33 cellular contexts compared by ENCODE assay signal in genomic region chr11:27141576-27141975, GRCh38.
DNase-seq lines count a peak whose midpoint lies in the region; ATAC-seq, FAIRE-seq and TF ChIP-seq lines count a peak whose summit lies in the region.
"Had no signal": no experiment of that assay in that cellular context is flagged by ENCODE, and none has a peak within 500 bp of the region (broad histone marks: within the 10 kb centered on the region; RNA-seq: fewer than 3 reads in every experiment).

No MANE protein-coding gene starts in this region.

- H4K20me1 ChIP-seq in HepG2 (ENCODE audit: insufficient read depth, low read length) (no peaks in the 10 kb centered on the region), K562 (replicated peaks; ENCODE audit: control insufficient read depth, insufficient read depth, low read length) (no peaks in the 10 kb centered on the region)
- H4K20me1 ChIP-seq: BLaER1; BLaER1 treated with 17β-estradiol and CSF1 and Interleukin-3, amounts not matched to agents 10 nM and 100 nM had no signal

- H3K4me1 ChIP-seq in HepG2 (ENCODE audit: insufficient read depth, low read length) (no peaks in the 10 kb centered on the region), right lobe of liver (no peaks in the 10 kb centered on the region), HEK293 (ENCODE audit: control insufficient read depth, insufficient read depth, low read length) (peaks cover 14% of the 10 kb centered on the region), K562 (replicated peaks in 1 of 2; ENCODE audit: control insufficient read depth in 2 of 2, insufficient read depth in 2 of 2, low read length in 2 of 2) (no peaks in the 10 kb centered on the region)
- H3K4me1 ChIP-seq: A549; BE2C; BLaER1; BLaER1 treated with 17β-estradiol and CSF1 and Interleukin-3, amounts not matched to agents 10 nM and 100 nM; Caco-2 had no signal

- ATAC-seq in HepG2 (no peak), right lobe of liver (no peak), K562 (no peak), HG03175 (IDR thresholded peaks at IDR 0.05; ENCODE audit: unreplicated experiment) (no peak)
- ATAC-seq: A549; CD8-positive, alpha-beta T cell had no signal

- intact Hi-C loops in HepG2 (cut with micrococcal nuclease; ENCODE audit: unreplicated experiment) (no loop called here), right lobe of liver (cut with DNase I) (no loop called here), K562 (cut with micrococcal nuclease) (no loop called here)

- CTCF ChIA-PET in HepG2 (lab: Yijun Ruan, JAX; ENCODE audit: low intra/inter-chr PET ratio, low total read pairs), result no interaction called here
- CTCF ChIA-PET in HEK293 (lab: Yijun Ruan, JAX), result interaction anchor here (0.7 kb wide), 1 partner anchor 609 kb away, joined by 5 read pairs; no protein-coding TSS in a partner anchor
- CTCF ChIA-PET in K562 (lab: Yijun Ruan, JAX; ENCODE audit: low intra/inter-chr PET ratio), result no interaction called here

- H3K9ac ChIP-seq in HepG2 (ENCODE audit: insufficient read depth, low read depth, low read length) (no peak overlapping the region), K562 (ENCODE audit: insufficient read depth in 1 of 2, low read depth in 2 of 2, low read length in 2 of 2) (no peak overlapping the region)
- H3K9ac ChIP-seq: BLaER1; BLaER1 treated with 17β-estradiol and CSF1 and Interleukin-3, amounts not matched to agents 10 nM and 100 nM had no signal

- H3K79me2 ChIP-seq in HepG2 (ENCODE audit: insufficient read depth, low read length) (no peaks in the 10 kb centered on the region), K562 (ENCODE audit: control insufficient read depth, insufficient read depth, low read length) (no peaks in the 10 kb centered on the region)

- no peak for FAIRE-seq in HepG2 (lab: Jason Lieb, UNC)
- no peak for FAIRE-seq in K562 (lab: Jason Lieb, UNC)
- FAIRE-seq: A204.1, A549, D721Med had no signal

- no peak for TF ChIP-seq EP300 in HepG2 (IDR thresholded peaks at IDR 0.05; ENCODE audit: low read depth in 2 of 2, low read length in 2 of 2)
- TF ChIP-seq EP300 in HepG2 (CRISPR knock-in tag; IDR thresholded peaks at IDR 0.05; ENCODE audit: borderline replicate concordance), result no peak
- TF ChIP-seq EP300 in K562 (IDR thresholded peaks at IDR 0.05; ENCODE audit: low read length), result no peak

- no peaks in the 10 kb centered on the region for H3K9me1 ChIP-seq in K562 (ENCODE audit: control insufficient read depth, insufficient read depth, low read length)

- DNase-seq in HepG2 (ENCODE audit: low spot score) (no peak), right lobe of liver (no peak), K562 (ENCODE audit: extremely low read depth in 1 of 4, low spot score in 3 of 4) (no peak)
- DNase-seq in activated CD8-positive, alpha-beta memory T cell treated with anti-CD3 and anti-CD28 coated beads, Interleukin-2, amount 50 U/mL, for 48 hours, result no peak
- DNase-seq: 8988T; ACHN; AML-193; BE2C; C1 segment of cervical spinal cord; Caco-2; Calu3; CD4-positive, alpha-beta memory T cell; CD4-positive, alpha-beta T cell; CD4-positive, CD25-positive, alpha-beta regulatory T cell; CD8-positive, alpha-beta memory T cell; CD8-positive, alpha-beta T cell; COR-L47; DMS 273 treated with DMSO at 0.1 percent for 48 hours; DMS153; DMS53; DMS79; DMS79 treated with DMSO at 0.1 percent for 48 hours; DND-41; EL had no signal

- no peaks in the 10 kb centered on the region for H3K36me3 ChIP-seq in HepG2 (replicated peaks in 1 of 2; ENCODE audit: control insufficient read depth in 1 of 2, insufficient read depth in 2 of 2, low read length in 2 of 2)
- H3K36me3 ChIP-seq in right lobe of liver, result no peaks in the 10 kb centered on the region
- H3K36me3 ChIP-seq in HEK293 (ENCODE audit: control insufficient read depth in 2 of 2, insufficient read depth in 1 of 2, low read length in 2 of 2), result no peaks in the 10 kb centered on the region
- no peaks in the 10 kb centered on the region for H3K36me3 ChIP-seq in K562 (ENCODE audit: control insufficient read depth, insufficient read depth, low read length)
- H3K36me3 ChIP-seq: BE2C; BLaER1; BLaER1 treated with 17β-estradiol and CSF1 and Interleukin-3, amounts not matched to agents 10 nM and 100 nM had no signal

- TF ChIP-seq POLR2A in HepG2 (IDR thresholded peaks at IDR 0.05; ENCODE audit: insufficient read depth in 1 of 2, low read depth in 2 of 2, low read length in 2 of 2) (no peak), right lobe of liver (IDR thresholded peaks at IDR 0.05) (no peak), K562 (conservative IDR thresholded peaks at IDR 0.05) (no peak)

- H3K9me3 ChIP-seq in HepG2 (ENCODE audit: low read length) (peaks cover 7% of the 10 kb centered on the region; the same call in 1 of the 2 replicates), right lobe of liver (no peaks in the 10 kb centered on the region), HEK293 (ENCODE audit: control insufficient read depth, insufficient read depth, low read depth, low read length) (no peaks in the 10 kb centered on the region), K562 (replicated peaks; ENCODE audit: control insufficient read depth, insufficient read depth, low read depth, low read length) (0 out of 2 replicates have a peak, but pooled peaks cover 3% of the 10 kb centered on the region)
- H3K9me3 ChIP-seq: BE2C had no signal

- POLR2A ChIA-PET in HepG2 (lab: Yijun Ruan, JAX) (no interaction called here), HEK293 (lab: Yijun Ruan, JAX) (no interaction called here), K562 (lab: Yijun Ruan, JAX) (no interaction called here)

- no peak overlapping the region for H2AFZ ChIP-seq in HepG2 (ENCODE audit: low read length)
- H2AFZ ChIP-seq in K562 (ENCODE audit: low read depth, low read length), result no peak overlapping the region

- H3K27me3 ChIP-seq in HepG2 (ENCODE audit: control insufficient read depth in 1 of 2, insufficient read depth in 2 of 2, low read length in 2 of 2) (no peaks in the 10 kb centered on the region), right lobe of liver (no peaks in the 10 kb centered on the region), K562 (ENCODE audit: control insufficient read depth in 2 of 2, insufficient read depth in 2 of 2, low read length in 2 of 2) (no peaks in the 10 kb centered on the region)
- H3K27me3 ChIP-seq: BE2C; BLaER1; BLaER1 treated with 17β-estradiol and CSF1 and Interleukin-3, amounts not matched to agents 10 nM and 100 nM had no signal

- in situ Hi-C loops in HepG2 (cut with HindIII; ENCODE audit: extremely low pct_ligation_motif_present, low pct_unique_long_range_greater_than_20kb) (no loop called here), K562 (cut with MboI) (no loop called here)

- H3K4me3 ChIP-seq in HepG2 (replicated peaks in 1 of 3; ENCODE audit: insufficient read depth in 1 of 3, low read depth in 2 of 3, low read length in 3 of 3) (no peak overlapping the region), right lobe of liver (no peak overlapping the region), HEK293 (ENCODE audit: low read depth, low read length) (no peak overlapping the region), K562 (no peak overlapping the region)
- H3K4me3 ChIP-seq: A549; BLaER1; BLaER1 treated with 17β-estradiol and CSF1 and Interleukin-3, amounts not matched to agents 10 nM and 100 nM had no signal

- 26% methylated on average over 1 of the region's 1 CpG for WGBS in HepG2 (ENCODE audit: low lambda C conversion rate)
- WGBS in right lobe of liver (ENCODE audit: insufficient coverage, low coverage, low lambda C conversion rate, missing lambda C conversion rate), result 8% methylated on average over 1 of the region's 1 CpG
- 0% methylated on average over 1 of the region's 1 CpG for WGBS in K562 (ENCODE audit: insufficient coverage, low coverage, missing lambda C conversion rate)

- TF ChIP-seq CTCF in HepG2 (CRISPR knock-in tag; IDR thresholded peaks at IDR 0.05), result no peak
- TF ChIP-seq CTCF in right lobe of liver (IDR thresholded peaks at IDR 0.05), result no peak
- no peak for TF ChIP-seq CTCF in HEK293 (tag by site-specific recombination; IDR thresholded peaks at IDR 0.05)
- no peak for TF ChIP-seq CTCF in K562 (IDR thresholded peaks at IDR 0.05 in 2 of 3, conservative IDR thresholded peaks at IDR 0.05 in 1 of 3; ENCODE audit: insufficient read depth in 2 of 3, low read depth in 1 of 3, low read length in 3 of 3)

- no peak for TF ChIP-seq RAD21 in HepG2 (CRISPR knock-in tag; IDR thresholded peaks at IDR 0.05)
- no peak for TF ChIP-seq RAD21 in K562 (CRISPR knock-in tag; conservative IDR thresholded peaks at IDR 0.05 in 1 of 2, IDR thresholded peaks at IDR 0.05 in 1 of 2)

- no peak overlapping the region for H3K4me2 ChIP-seq in HepG2 (ENCODE audit: low read depth, low read length)
- no peak overlapping the region for H3K4me2 ChIP-seq in K562 (ENCODE audit: insufficient read depth, low read length)
- H3K4me2 ChIP-seq: A549; BLaER1; BLaER1 treated with 17β-estradiol and CSF1 and Interleukin-3, amounts not matched to agents 10 nM and 100 nM had no signal

- BruUV-seq in HepG2 (replicated peaks; lab: Mats Ljungman, UMichigan) (no TSS peak), K562 (replicated peaks; lab: Mats Ljungman, UMichigan) (no TSS peak)

- H3K27ac ChIP-seq in HepG2 (ENCODE audit: extremely low read length, insufficient read depth, low read length) (no peak overlapping the region), right lobe of liver (no peak overlapping the region), HEK293 (ENCODE audit: extremely low read depth, low read depth, low read length) (no peak overlapping the region), K562 (ENCODE audit: extremely low read depth, low read depth, low read length) (no peak overlapping the region)
- H3K27ac ChIP-seq: 22Rv1; A549; BLaER1; BLaER1 treated with 17β-estradiol and CSF1 and Interleukin-3, amounts not matched to agents 10 nM and 100 nM; C4-2B had no signal

TF ChIP-seq in HepG2, 621 proteins besides CTCF, POLR2A, EP300 and RAD21:
- TF ChIP-seq ZNF160 (CRISPR knock-in tag; IDR thresholded peaks at IDR 0.05) (peak; percentile 96), MEF2D (CRISPR knock-in tag; IDR thresholded peaks at IDR 0.05) (no peak)
TF ChIP-seq in HepG2: peak in this region for 1.

TF ChIP-seq in HEK293, 187 proteins besides CTCF, POLR2A, EP300 and RAD21:
- TF ChIP-seq SETDB1 (IDR thresholded peaks at IDR 0.05; ENCODE audit: insufficient read length, low read length) (peak; percentile 93), ZNF19 (tag by site-specific recombination; IDR thresholded peaks at IDR 0.05; ENCODE audit: low read depth) (no peak)

TF ChIP-seq in K562, 482 proteins besides CTCF, POLR2A, EP300 and RAD21:
- peak; percentile 67; the same call in 1 of the 2 replicates for TF ChIP-seq TRIM28 (IDR thresholded peaks at IDR 0.05)
- TF ChIP-seq CREB3L1 (IDR thresholded peaks at IDR 0.05; ENCODE audit: borderline replicate concordance, low read depth), result no peak
